Comparison of ENCODE assay signal across 8 cellular contexts in the genomic region with DNA sequence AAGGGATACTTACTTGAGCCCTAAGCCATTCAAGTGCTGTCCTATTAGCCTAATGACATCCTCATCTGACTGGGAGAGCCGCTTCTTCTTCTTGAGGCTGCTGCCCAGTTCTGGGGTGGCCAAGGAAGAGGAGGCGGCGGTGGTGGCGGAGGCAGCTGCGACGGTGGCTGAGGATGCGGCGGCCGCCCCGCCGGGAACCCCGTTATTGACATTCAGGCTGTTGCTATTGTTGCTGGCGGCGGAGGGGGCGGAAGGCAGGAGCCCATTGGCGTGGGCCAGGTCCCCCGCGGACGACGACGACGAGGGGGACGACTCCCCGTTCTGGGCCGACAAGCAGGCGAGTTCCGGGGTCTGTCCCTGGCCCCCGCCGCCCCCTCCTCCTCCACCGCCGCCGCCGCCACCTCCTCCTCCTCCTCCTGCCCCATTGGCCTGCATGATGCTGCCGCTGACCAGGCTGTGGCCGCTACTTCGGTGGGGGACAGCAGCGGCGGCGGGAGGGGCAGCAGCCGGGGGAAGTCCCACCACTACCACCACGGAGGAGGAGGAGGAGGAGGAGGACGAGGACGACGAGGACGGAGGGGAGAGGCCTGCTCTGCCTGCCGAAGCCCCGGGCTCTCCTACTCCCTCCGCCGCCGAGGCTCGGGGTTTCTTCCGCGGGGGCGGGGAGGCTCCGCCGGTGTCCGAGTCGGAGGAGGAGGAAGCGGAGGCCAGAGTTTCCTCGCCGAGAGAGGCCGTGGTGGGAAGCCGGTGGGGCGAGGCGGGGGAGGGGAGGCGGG.
DNase-seq lines count a peak whose midpoint lies in the region; ATAC-seq and TF ChIP-seq lines count a peak whose summit lies in the region.

No MANE protein-coding gene starts in this region.

- DNase-seq in C1 segment of cervical spinal cord (lab: John Stamatoyannopoulos, UW) (peak in 12 of 14 donors; percentile 36 to 79 (median 61)), kidney tubule cell (ENCODE audit: low spot score) (peak; percentile 25)
- peak; percentile 42 to 60 for DNase-seq in central memory CD8-positive, alpha-beta T cell (ENCODE audit: low spot score in 2 of 2)
- DNase-seq in stimulated activated CD4-positive, alpha-beta T cell treated with anti-CD3 and anti-CD28 coated beads, Interleukin-2, amount 100 ng/mL, for 4 hours (ENCODE audit: low read depth), result peak; percentile 28

- no peaks in the 10 kb centered on the region for H3K9me3 Mint-ChIP-seq in central memory CD8-positive, alpha-beta T cell

- TF ChIP-seq CTCF in VCaP (conservative IDR thresholded peaks at IDR 0.05), result no peak

- peak overlapping the region; percentile 82 for H3K27ac Mint-ChIP-seq in central memory CD8-positive, alpha-beta T cell (ENCODE audit: low read depth)

- no peaks in the 10 kb centered on the region for H3K27me3 Mint-ChIP-seq in central memory CD8-positive, alpha-beta T cell

- peak overlapping the region; percentile 84 for H3K4me3 Mint-ChIP-seq in central memory CD8-positive, alpha-beta T cell

- peak; percentile 1 for ATAC-seq in HG03521 (IDR thresholded peaks at IDR 0.05; ENCODE audit: unreplicated experiment)
- peak; percentile 29 for ATAC-seq in central memory CD8-positive, alpha-beta T cell (replicated peaks; ENCODE audit: extremely low read depth, poor library complexity, severe bottlenecking)
- no peak for ATAC-seq in GM21447 (IDR thresholded peaks at IDR 0.05; ENCODE audit: unreplicated experiment)
- no peak for ATAC-seq in GM21381 (IDR thresholded peaks at IDR 0.05; ENCODE audit: unreplicated experiment)

- H3K36me3 Mint-ChIP-seq in central memory CD8-positive, alpha-beta T cell (ENCODE audit: insufficient read depth), result peaks cover 37% of the 10 kb centered on the region

- H3K4me1 Mint-ChIP-seq in central memory CD8-positive, alpha-beta T cell, result peaks cover 56% of the 10 kb centered on the region

- peak overlapping the region; percentile 92 for H3K27ac ChIP-seq in VCaP

Comparison
In these comparisons a context has a peak if more than half of its experiments do, and no peak if none do; other contexts are left out.
1. ATAC-seq: peak in HG03521 (single experiment) and central memory CD8-positive, alpha-beta T cell (single experiment); none in GM21447 (single experiment) and GM21381 (single experiment).
2. Peak in every context shown above with its lines, with median percentiles within 50 percentile points of each other: DNase-seq.